ENCODE assay signal across 6 cellular contexts in genomic region chr3:40477671-40478070, GRCh38. TPM values are rescaled to one million over a fixed set of nuclear protein-coding genes. Genes with fewer than 3 reads are reported as not detected.
A peak's percentile ranks its signal among the peaks of the same experiment; 100 is the strongest.
DNase-seq lines count a peak whose midpoint lies in the region; ATAC-seq and TF ChIP-seq lines count a peak whose summit lies in the region.

No MANE protein-coding gene starts in this region.

- CTCF ChIA-PET in Caco-2 (lab: Charles Lee), result interaction anchor here (1.9 kb wide), 1 partner anchor 28 kb away, joined by 12 read pairs; the partner anchor contains the start of gene ZNF620

- H3K9me3 ChIP-seq in Caco-2 (no peaks in the 10 kb centered on the region), left lung (no peaks in the 10 kb centered on the region)

- H3K36me3 ChIP-seq in Caco-2 (ENCODE audit: control insufficient read depth, insufficient read depth, low read length) (no peaks in the 10 kb centered on the region), left lung (peaks cover 0 to 18% of the 10 kb centered on the region in 2 donors)

- peak overlapping the region; percentile 81 for H3K4me3 Mint-ChIP-seq in Caco-2 (ENCODE audit: unreplicated experiment)

- H3K27ac ChIP-seq in VCaP, result peak overlapping the region; percentile 72; the same call in 1 of the 2 replicates
- H3K27ac ChIP-seq in left lung, result no peak overlapping the region

- H3K27me3 ChIP-seq in Caco-2 (replicated peaks; ENCODE audit: control insufficient read depth, insufficient read depth, low read length) (no peaks in the 10 kb centered on the region), left lung (no peaks in the 10 kb centered on the region)

- ATAC-seq in left lung (no peak), GM18519 (IDR thresholded peaks at IDR 0.05; ENCODE audit: low FRiP score, unreplicated experiment) (no peak), HG03280 (IDR thresholded peaks at IDR 0.05; ENCODE audit: unreplicated experiment) (no peak)

- intact Hi-C loops in Caco-2 (cut with micrococcal nuclease; ENCODE audit: unreplicated experiment), result loop anchor here (2.0 kb wide), 3 partner anchors 19 to 47 kb away; partner anchors contain the start of genes ZNF620 and ZNF621
- intact Hi-C loops in left lung (cut with DNase I), result no loop called here

- POLR2A ChIA-PET in Caco-2 (lab: Charles Lee), result interaction anchor here (0.9 kb wide), 1 partner anchor 14 kb away, joined by 3 read pairs; no protein-coding TSS in a partner anchor

- H3K9me3 Mint-ChIP-seq in Caco-2 (ENCODE audit: unreplicated experiment), result no peaks in the 10 kb centered on the region

- H3K27ac Mint-ChIP-seq in Caco-2 (ENCODE audit: unreplicated experiment), result peak overlapping the region; percentile 88

- no TSS peak for BruUV-seq in Caco-2 (replicated peaks; lab: Mats Ljungman, UMichigan)

- peaks cover 3% of the 10 kb centered on the region; the same call in 1 of the 2 replicates for H3K4me1 ChIP-seq in Caco-2
- H3K4me1 ChIP-seq in left lung, result peaks cover 0 to 10% of the 10 kb centered on the region in 2 donors

- DNase-seq in Caco-2 (no peak), left lung (no peak), NCI-H748 (lab: John Stamatoyannopoulos, UW; ENCODE audit: unreplicated experiment) (no peak)

- H3K4me1 Mint-ChIP-seq in Caco-2 (ENCODE audit: low read depth, unreplicated experiment), result peaks cover 10% of the 10 kb centered on the region

- TF ChIP-seq CTCF in Caco-2 (IDR thresholded peaks at IDR 0.05; ENCODE audit: insufficient read depth in 1 of 2, low read depth in 1 of 2, low read length in 1 of 2, severe bottlenecking in 1 of 2, unreplicated experiment in 1 of 2), result no peak
- no peak for TF ChIP-seq CTCF in VCaP (conservative IDR thresholded peaks at IDR 0.05)
- no peak for TF ChIP-seq CTCF in left lung (IDR thresholded peaks at IDR 0.05)

- no peaks in the 10 kb centered on the region for H3K27me3 Mint-ChIP-seq in Caco-2 (ENCODE audit: insufficient read depth, unreplicated experiment)

- peak overlapping the region; percentile 54 for H3K4me3 ChIP-seq in Caco-2 (ENCODE audit: low read depth, low read length)
- peak overlapping the region; percentile 57 to 78 for H3K4me3 ChIP-seq in left lung

- H3K36me3 Mint-ChIP-seq in Caco-2 (ENCODE audit: insufficient read depth, unreplicated experiment), result no peaks in the 10 kb centered on the region

RNA-seq across cellular contexts. Expression of gene ZNF619, which starts 0.7 kb away (rescaled TPM):
- total RNA-seq in Caco-2 (2022) (4.9 and 6.8 TPM in 2 replicates), left lung (1 to 10 TPM; 6.9 TPM)

RNA-seq across cellular contexts. Expression of gene RPL14, which starts 20.5 kb away (rescaled TPM):
- 1,589 and 1,699 TPM in 2 replicates for total RNA-seq in Caco-2 (2022)
- total RNA-seq in left lung, result 1,000 to 10,000 TPM; 1,295 to 1,533 TPM

RNA-seq across cellular contexts. Expression of gene ZNF620, which starts 28.2 kb away (rescaled TPM):
- 11.9 and 12.1 TPM in 2 replicates for total RNA-seq in Caco-2 (2022)
- 1 to 10 TPM; 5.5 to 6.0 TPM for total RNA-seq in left lung

RNA-seq across cellular contexts. Expression of gene ZNF621, which starts 47.1 kb away (rescaled TPM):
- total RNA-seq in Caco-2 (2022) (23.6 and 23.7 TPM in 2 replicates), left lung (10 to 100 TPM; 17.6 to 22.6 TPM)
